In the genomic region with DNA sequence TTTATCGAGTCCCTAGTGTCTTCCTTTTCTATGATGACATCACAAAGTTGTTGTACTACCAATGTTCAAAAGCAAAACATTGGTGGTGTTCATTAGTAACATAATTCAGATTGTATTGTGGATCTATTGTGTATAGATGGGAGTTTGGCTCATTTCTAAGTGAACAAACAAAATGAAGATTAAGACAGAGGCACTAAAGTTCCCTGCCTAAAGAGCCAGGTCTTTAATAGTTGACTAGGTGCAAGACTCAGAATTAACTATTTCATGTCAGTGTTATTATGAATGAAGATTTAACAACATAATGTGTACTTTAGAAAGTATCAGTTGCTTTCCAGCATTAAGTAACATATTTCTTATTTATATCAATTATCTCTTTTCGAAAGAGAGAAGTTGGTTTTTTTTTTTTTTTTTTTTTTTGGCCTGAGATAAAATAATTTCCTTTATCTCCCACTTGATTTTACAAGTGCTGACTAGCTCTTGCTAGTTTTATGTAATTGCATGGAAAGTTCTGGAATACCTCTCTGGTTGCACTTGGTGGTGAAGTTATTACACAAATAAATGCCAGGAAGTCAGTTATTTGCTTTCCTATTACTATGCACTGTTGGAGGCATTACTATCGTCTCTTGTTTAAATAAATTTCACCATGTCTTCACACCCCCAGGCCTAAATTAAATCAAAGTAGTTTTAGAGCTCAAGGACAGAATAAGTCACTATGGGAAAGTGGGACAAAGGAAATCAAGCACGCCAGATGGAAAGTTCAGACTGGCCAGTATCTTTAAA, we compare ENCODE assay signal across 20 cellular contexts. TPM values are rescaled to one million over a fixed set of nuclear protein-coding genes. Genes with fewer than 3 reads are reported as not detected.
A peak's percentile ranks its signal among the peaks of the same experiment; 100 is the strongest.
DNase-seq lines count a peak whose midpoint lies in the region; ATAC-seq, FAIRE-seq and TF ChIP-seq lines count a peak whose summit lies in the region.
"Had no signal": no experiment of that assay in that cellular context is flagged by ENCODE, and none has a peak within 500 bp of the region (broad histone marks: within the 10 kb centered on the region; RNA-seq: fewer than 3 reads in every experiment).

No MANE protein-coding gene starts in this region.

- H4K20me1 ChIP-seq in neural progenitor cell (ENCODE audit: low read depth), result no peaks in the 10 kb centered on the region
- H4K20me1 ChIP-seq: BLaER1 treated with 17β-estradiol and CSF1 and Interleukin-3, amounts not matched to agents 10 nM and 100 nM had no signal

- TF ChIP-seq CTCF in Panc1 (IDR thresholded peaks at IDR 0.05) (no peak), kidney (IDR thresholded peaks at IDR 0.05; ENCODE audit: borderline replicate concordance, extremely low read depth, insufficient read depth) (no peak), upper lobe of right lung (IDR thresholded peaks at IDR 0.05) (no peak), neural progenitor cell (IDR thresholded peaks at IDR 0.05) (no peak)

- H3K4me3 ChIP-seq in Panc1 (ENCODE audit: low read depth in 2 of 2, low read length in 2 of 2), result no peak overlapping the region
- H3K4me3 ChIP-seq in kidney (ENCODE audit: low read length in 2 of 2), result no peak overlapping the region
- no peak overlapping the region for H3K4me3 ChIP-seq in upper lobe of right lung
- H3K4me3 ChIP-seq in neural progenitor cell, result no peak overlapping the region
- H3K4me3 ChIP-seq: BLaER1 treated with 17β-estradiol and CSF1 and Interleukin-3, amounts not matched to agents 10 nM and 100 nM had no signal

- no peaks in the 10 kb centered on the region for H3K36me3 Mint-ChIP-seq in activated naive CD8-positive, alpha-beta T cell treated with anti-CD3 and anti-CD28 coated beads for 36 hours
- H3K36me3 Mint-ChIP-seq in neural progenitor cell, result no peaks in the 10 kb centered on the region
- H3K36me3 Mint-ChIP-seq: CD4-positive, alpha-beta memory T cell; IgD-negative memory B cell had no signal

- H3K27me3 ChIP-seq in Panc1 (ENCODE audit: control insufficient read depth, insufficient read depth, low read length) (no peaks in the 10 kb centered on the region), upper lobe of right lung (no peaks in the 10 kb centered on the region), neural progenitor cell (no peaks in the 10 kb centered on the region)
- H3K27me3 ChIP-seq: BLaER1 treated with 17β-estradiol and CSF1 and Interleukin-3, amounts not matched to agents 10 nM and 100 nM had no signal

- CTCF ChIA-PET in Panc1 (lab: Charles Lee), result no interaction called here

- no peak overlapping the region for H3K4me3 Mint-ChIP-seq in activated naive CD8-positive, alpha-beta T cell treated with anti-CD3 and anti-CD28 coated beads for 36 hours
- H3K4me3 Mint-ChIP-seq in neural progenitor cell, result no peak overlapping the region
- H3K4me3 Mint-ChIP-seq: CD4-positive, alpha-beta memory T cell; IgD-negative memory B cell had no signal

- no peaks in the 10 kb centered on the region for H3K4me1 Mint-ChIP-seq in activated naive CD8-positive, alpha-beta T cell treated with anti-CD3 and anti-CD28 coated beads for 36 hours
- no peaks in the 10 kb centered on the region for H3K4me1 Mint-ChIP-seq in neural progenitor cell
- H3K4me1 Mint-ChIP-seq: CD4-positive, alpha-beta memory T cell; IgD-negative memory B cell had no signal

- H3K79me2 ChIP-seq in neural progenitor cell (ENCODE audit: low read depth), result no peaks in the 10 kb centered on the region

- H3K27ac Mint-ChIP-seq in activated naive CD8-positive, alpha-beta T cell treated with anti-CD3 and anti-CD28 coated beads for 36 hours, result no peak overlapping the region
- H3K27ac Mint-ChIP-seq in neural progenitor cell, result no peak overlapping the region
- H3K27ac Mint-ChIP-seq: CD4-positive, alpha-beta memory T cell; IgD-negative memory B cell had no signal

- no peak overlapping the region for H3K4me2 ChIP-seq in neural progenitor cell
- H3K4me2 ChIP-seq: BLaER1 treated with 17β-estradiol and CSF1 and Interleukin-3, amounts not matched to agents 10 nM and 100 nM had no signal

- H3K9me3 Mint-ChIP-seq in activated naive CD8-positive, alpha-beta T cell treated with anti-CD3 and anti-CD28 coated beads for 36 hours, result no peaks in the 10 kb centered on the region
- no peaks in the 10 kb centered on the region for H3K9me3 Mint-ChIP-seq in neural progenitor cell

- POLR2A ChIA-PET in Panc1 (lab: Charles Lee), result no interaction called here

- no peaks in the 10 kb centered on the region for H3K9me3 ChIP-seq in Panc1 (ENCODE audit: control insufficient read depth, insufficient read depth, low read depth, low read length)
- no peaks in the 10 kb centered on the region for H3K9me3 ChIP-seq in kidney (ENCODE audit: control insufficient read depth in 1 of 2, low read length in 2 of 2)
- H3K9me3 ChIP-seq in upper lobe of right lung, result no peaks in the 10 kb centered on the region
- H3K9me3 ChIP-seq in neural progenitor cell (ENCODE audit: low read depth), result no peaks in the 10 kb centered on the region
- H3K9me3 ChIP-seq: BLaER1 treated with 17β-estradiol and CSF1 and Interleukin-3, amounts not matched to agents 10 nM and 100 nM had no signal

- H3K27ac ChIP-seq in Panc1 (ENCODE audit: low read length) (no peak overlapping the region), kidney (ENCODE audit: low read depth in 2 of 2, low read length in 2 of 2) (no peak overlapping the region), upper lobe of right lung (peak overlapping the region; percentile 0), neural progenitor cell (no peak overlapping the region)
- H3K27ac ChIP-seq: 22Rv1; BLaER1 treated with 17β-estradiol and CSF1 and Interleukin-3, amounts not matched to agents 10 nM and 100 nM had no signal

- FAIRE-seq in kidney (lab: Jason Lieb, UNC), result peak; percentile 6
- FAIRE-seq: GM12892, HTR-8/SVneo had no signal

- intact Hi-C loops in Panc1 (cut with micrococcal nuclease; ENCODE audit: unreplicated experiment), result no loop called here
- intact Hi-C loops in kidney (cut with DNase I), result no loop called here
- intact Hi-C loops in upper lobe of right lung (cut with DNase I), result no loop called here

- H3K9ac ChIP-seq in kidney (ENCODE audit: low read length in 2 of 2), result no peak overlapping the region
- no peak overlapping the region for H3K9ac ChIP-seq in neural progenitor cell
- H3K9ac ChIP-seq: BLaER1 treated with 17β-estradiol and CSF1 and Interleukin-3, amounts not matched to agents 10 nM and 100 nM had no signal

- no peaks in the 10 kb centered on the region; the same call in 1 of the 2 replicates for H3K36me3 ChIP-seq in Panc1 (ENCODE audit: control insufficient read depth, insufficient read depth, low read length)
- H3K36me3 ChIP-seq in kidney (ENCODE audit: control insufficient read depth in 1 of 2, insufficient read depth in 2 of 2, low read length in 2 of 2), result no peaks in the 10 kb centered on the region
- no peaks in the 10 kb centered on the region for H3K36me3 ChIP-seq in upper lobe of right lung
- H3K36me3 ChIP-seq in neural progenitor cell, result no peaks in the 10 kb centered on the region
- H3K36me3 ChIP-seq: BLaER1 treated with 17β-estradiol and CSF1 and Interleukin-3, amounts not matched to agents 10 nM and 100 nM had no signal

- no peaks in the 10 kb centered on the region for H3K27me3 Mint-ChIP-seq in activated naive CD8-positive, alpha-beta T cell treated with anti-CD3 and anti-CD28 coated beads for 36 hours
- H3K27me3 Mint-ChIP-seq in neural progenitor cell (ENCODE audit: insufficient read depth, low read depth), result no peaks in the 10 kb centered on the region
- H3K27me3 Mint-ChIP-seq: CD4-positive, alpha-beta memory T cell; IgD-negative memory B cell had no signal

- DNase-seq in NCI-H146 (lab: John Stamatoyannopoulos, UW) (peak; percentile 25), NCI-H146 treated with DMSO at 0.1 percent for 48 hours (lab: John Stamatoyannopoulos, UW; ENCODE audit: unreplicated experiment) (no peak), Panc1 (ENCODE audit: low read depth, low spot score) (peak; percentile 5), kidney (no peak), upper lobe of right lung (no peak), NCI-H1694 (lab: John Stamatoyannopoulos, UW) (no peak), neural progenitor cell (ENCODE audit: low spot score) (no peak)
- DNase-seq in activated naive CD8-positive, alpha-beta T cell treated with anti-CD3 and anti-CD28 coated beads for 36 hours, result no peak
- DNase-seq: CD4-positive, alpha-beta memory T cell; GOT3; NCI-H1105; NCI-H1694 treated with DMSO at 0.1 percent for 48 hours; NCI-H226; NCI-H510A treated with DMSO at 0.1 percent for 48 hours; Right ventricle myocardium superior had no signal

- ATAC-seq in Panc1, result no peak
- peak; percentile 82 for ATAC-seq in upper lobe of right lung

- H2AFZ ChIP-seq in neural progenitor cell (replicated peaks), result no peak overlapping the region

- H3K4me1 ChIP-seq in Panc1 (ENCODE audit: control insufficient read depth, insufficient read depth, low read length) (no peaks in the 10 kb centered on the region), kidney (ENCODE audit: control insufficient read depth in 1 of 2, insufficient read depth in 1 of 2, low read depth in 1 of 2, low read length in 2 of 2) (no peaks in the 10 kb centered on the region), upper lobe of right lung (no peaks in the 10 kb centered on the region), neural progenitor cell (no peaks in the 10 kb centered on the region)
- H3K4me1 ChIP-seq: BLaER1 treated with 17β-estradiol and CSF1 and Interleukin-3, amounts not matched to agents 10 nM and 100 nM had no signal

- no peaks in the 10 kb centered on the region for H3F3A ChIP-seq in neural progenitor cell (ENCODE audit: low read depth)

- BruUV-seq in Panc1 (replicated peaks; lab: Mats Ljungman, UMichigan), result no TSS peak

- in situ Hi-C loops in Panc1 (cut with HindIII; ENCODE audit: low pct_unique_long_range_greater_than_20kb, low sequenced_read_pairs), result no loop called here

RNA-seq across cellular contexts. Expression of a gene that starts 48.7 kb away (rescaled TPM):
- 2.7 TPM for total RNA-seq in Panc1 (2021; ENCODE audit: unreplicated experiment)
- polyA plus RNA-seq in Panc1 (2012; ENCODE audit: insufficient read length), result 0.69 TPM
- 20.2 TPM for total RNA-seq in kidney
- 2.0 TPM for polyA plus RNA-seq in kidney (ENCODE audit: insufficient read depth, low read depth, low replicate concordance)
- 8.5 TPM for total RNA-seq in upper lobe of right lung
- under 1 TPM in 1 of 2 experiments, not detected in 1; 0.48 TPM for total RNA-seq in activated naive CD8-positive, alpha-beta T cell treated with anti-CD3 and anti-CD28 coated beads for 36 hours
- 7.3 and 11.5 TPM in 2 replicates for total RNA-seq in neural progenitor cell (ENCODE audit: low replicate concordance)
- total RNA-seq: CD4-positive, alpha-beta memory T cell had no signal
- polyA plus RNA-seq: CD4-positive, alpha-beta memory T cell; IgD-negative memory B cell had no signal

Comparison
In these comparisons a context has a peak if more than half of its experiments do, and no peak if none do; other contexts are left out.
1. DNase-seq: peak in NCI-H146 (single experiment) and Panc1 (single experiment); none in NCI-H146 treated with DMSO at 0.1 percent for 48 hours (single experiment), kidney (single experiment), upper lobe of right lung (single experiment), NCI-H1694 (single experiment), activated naive CD8-positive, alpha-beta T cell treated with anti-CD3 and anti-CD28 coated beads for 36 hours (single experiment) and neural progenitor cell (single experiment).